18 cellular contexts compared by ENCODE assay signal in the genomic region with DNA sequence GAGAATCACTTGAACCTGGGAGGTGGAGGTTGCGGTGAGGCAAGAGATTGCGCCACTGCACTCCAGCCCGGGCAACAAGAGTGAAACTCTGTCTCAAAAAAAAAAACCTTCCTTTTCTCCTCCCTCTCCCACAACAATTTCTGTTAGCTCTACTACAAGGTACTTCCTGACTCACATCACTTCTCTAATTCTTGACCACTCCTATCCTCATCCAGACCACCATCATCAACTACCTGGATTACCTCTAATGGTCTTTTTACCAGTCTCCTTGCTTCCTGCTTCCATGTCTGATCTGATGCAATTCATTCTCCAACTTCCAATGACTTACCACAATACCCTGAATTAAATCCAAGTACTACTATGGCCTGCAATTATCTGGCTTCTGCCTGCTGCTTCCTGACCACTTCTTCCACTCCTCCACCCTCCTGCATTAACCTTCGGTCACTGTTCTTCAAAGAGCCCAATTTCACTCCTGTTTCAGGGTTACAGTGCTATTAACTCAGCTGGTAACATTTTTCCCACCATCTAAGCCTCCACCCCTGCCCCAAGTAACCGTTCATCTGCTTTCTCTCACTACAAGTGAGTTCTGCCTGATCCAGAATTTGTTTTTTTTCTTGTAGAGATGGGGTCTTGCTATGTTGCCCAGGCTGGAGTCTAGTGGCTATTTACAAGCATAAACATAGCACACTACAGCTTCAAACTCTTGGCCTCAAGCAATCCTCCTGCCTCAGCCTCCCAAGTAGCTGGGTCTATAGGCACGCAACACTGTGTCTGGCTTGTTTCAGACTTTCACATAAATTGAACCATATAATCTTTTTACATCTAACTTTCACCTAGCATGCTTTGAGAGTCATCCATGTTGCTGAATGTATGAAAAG. TPM values are rescaled to one million over a fixed set of nuclear protein-coding genes. Genes with fewer than 3 reads are reported as not detected.
A peak's percentile ranks its signal among the peaks of the same experiment; 100 is the strongest.
DNase-seq lines count a peak whose midpoint lies in the region; ATAC-seq, FAIRE-seq and TF ChIP-seq lines count a peak whose summit lies in the region.
"Had no signal": no experiment of that assay in that cellular context is flagged by ENCODE, and none has a peak within 500 bp of the region (broad histone marks: within the 10 kb centered on the region; RNA-seq: fewer than 3 reads in every experiment).

No MANE protein-coding gene starts in this region.

- POLR2A ChIA-PET in HepG2 (lab: Yijun Ruan, JAX) = no interaction called here
- POLR2A ChIA-PET in GM10248 (lab: Yijun Ruan, JAX) = no interaction called here

- 87% methylated on average over 5 of the region's 6 CpGs for WGBS in HepG2 (ENCODE audit: low lambda C conversion rate)
- WGBS in right lobe of liver (ENCODE audit: insufficient coverage, low coverage, low lambda C conversion rate, missing lambda C conversion rate) = 83% methylated on average over 6 of the region's 6 CpGs

- no peak for ATAC-seq in HepG2
- no peak for ATAC-seq in right lobe of liver
- ATAC-seq in activated naive CD8-positive, alpha-beta T cell treated with anti-CD3 and anti-CD28 coated beads, Interleukin-2, amount 50 U/mL, for 24 hours = no peak
- ATAC-seq in HG02678 (IDR thresholded peaks at IDR 0.05; ENCODE audit: unreplicated experiment) = no peak

- H3K4me3 Mint-ChIP-seq in activated naive CD8-positive, alpha-beta T cell treated with anti-CD3 and anti-CD28 coated beads, Interleukin-2, amount 50 U/mL, for 24 hours = no peak overlapping the region

- H2AFZ ChIP-seq in HepG2 (ENCODE audit: low read length) = no peak overlapping the region

- H3K27me3 Mint-ChIP-seq in activated naive CD8-positive, alpha-beta T cell treated with anti-CD3 and anti-CD28 coated beads, Interleukin-2, amount 50 U/mL, for 24 hours = no peaks in the 10 kb centered on the region

- H3K9ac ChIP-seq in HepG2 (ENCODE audit: insufficient read depth, low read depth, low read length) = no peak overlapping the region

- no peaks in the 10 kb centered on the region for H3K4me1 Mint-ChIP-seq in activated naive CD8-positive, alpha-beta T cell treated with anti-CD3 and anti-CD28 coated beads, Interleukin-2, amount 50 U/mL, for 24 hours

- H3K27ac ChIP-seq in HepG2 (ENCODE audit: extremely low read length, insufficient read depth, low read length) = no peak overlapping the region
- no peak overlapping the region for H3K27ac ChIP-seq in right lobe of liver
- H3K27ac ChIP-seq: cardiac muscle cell, esophagus muscularis mucosa, SJSA1, suprapubic skin had no signal

- no TSS peak for BruUV-seq in HepG2 (replicated peaks; lab: Mats Ljungman, UMichigan)

- H3K27me3 ChIP-seq in HepG2 (ENCODE audit: control insufficient read depth in 1 of 2, insufficient read depth in 2 of 2, low read length in 2 of 2) (no peaks in the 10 kb centered on the region), right lobe of liver (no peaks in the 10 kb centered on the region)
- H3K27me3 ChIP-seq: cardiac muscle cell, esophagus muscularis mucosa, SJSA1, suprapubic skin had no signal

- intact Hi-C loops in HepG2 (cut with micrococcal nuclease; ENCODE audit: unreplicated experiment) = no loop called here
- intact Hi-C loops in right lobe of liver (cut with DNase I) = no loop called here

- no peaks in the 10 kb centered on the region for H4K20me1 ChIP-seq in HepG2 (ENCODE audit: insufficient read depth, low read length)

- H3K9me3 Mint-ChIP-seq in activated naive CD8-positive, alpha-beta T cell treated with anti-CD3 and anti-CD28 coated beads, Interleukin-2, amount 50 U/mL, for 24 hours = no peaks in the 10 kb centered on the region

- no peaks in the 10 kb centered on the region for H3K9me3 ChIP-seq in HepG2 (ENCODE audit: low read length)
- no peaks in the 10 kb centered on the region for H3K9me3 ChIP-seq in right lobe of liver
- H3K9me3 ChIP-seq: esophagus muscularis mucosa, SJSA1, suprapubic skin had no signal

- DNase-seq in HepG2 (ENCODE audit: low spot score) (no peak), right lobe of liver (no peak), NOMO-1 (lab: John Stamatoyannopoulos, UW; ENCODE audit: unreplicated experiment in 2 of 2) (peak; percentile 1 to 25), GM10248 (ENCODE audit: extremely low spot score) (no peak), NCI-H82 (lab: John Stamatoyannopoulos, UW) (no peak), NCI-H345 (lab: John Stamatoyannopoulos, UW) (no peak)
- no peak for DNase-seq in activated naive CD8-positive, alpha-beta T cell treated with anti-CD3 and anti-CD28 coated beads, Interleukin-2, amount 50 U/mL, for 24 hours
- DNase-seq: activated gamma-delta T cell; NCI-H187 treated with DMSO at 0.1 percent for 48 hours; NCI-H510A; OCI-M1; stimulated activated CD4-positive, alpha-beta T cell treated with anti-CD3 and anti-CD28 coated beads, Interleukin-2, amount 100 ng/mL, for 48 hours had no signal

- H3K27ac Mint-ChIP-seq in activated naive CD8-positive, alpha-beta T cell treated with anti-CD3 and anti-CD28 coated beads, Interleukin-2, amount 50 U/mL, for 24 hours = peak overlapping the region; percentile 2

- TF ChIP-seq RAD21 in HepG2 (CRISPR knock-in tag; IDR thresholded peaks at IDR 0.05) = no peak

- FAIRE-seq in HepG2 (lab: Jason Lieb, UNC) = no peak
- FAIRE-seq: TTC549 had no signal

- H3K4me1 ChIP-seq in HepG2 (ENCODE audit: insufficient read depth, low read length) (no peaks in the 10 kb centered on the region), right lobe of liver (no peaks in the 10 kb centered on the region)
- H3K4me1 ChIP-seq: esophagus muscularis mucosa, SJSA1, suprapubic skin had no signal

- TF ChIP-seq CTCF in HepG2 (CRISPR knock-in tag; IDR thresholded peaks at IDR 0.05) (no peak), right lobe of liver (IDR thresholded peaks at IDR 0.05) (no peak), GM10248 (IDR thresholded peaks at IDR 0.05; ENCODE audit: control extremely low read depth, extremely low read depth, low read depth, missing control alignments) (no peak)

- in situ Hi-C loops in HepG2 (cut with HindIII; ENCODE audit: extremely low pct_ligation_motif_present, low pct_unique_long_range_greater_than_20kb) = no loop called here

- H3K4me2 ChIP-seq in HepG2 (ENCODE audit: low read depth, low read length) = no peak overlapping the region

- CTCF ChIA-PET in HepG2 (lab: Yijun Ruan, JAX; ENCODE audit: low intra/inter-chr PET ratio, low total read pairs) (no interaction called here), GM10248 (lab: Yijun Ruan, JAX) (no interaction called here)

- H3K36me3 ChIP-seq in HepG2 (replicated peaks in 1 of 2; ENCODE audit: control insufficient read depth in 1 of 2, insufficient read depth in 2 of 2, low read length in 2 of 2) (peaks cover 10 to 32% of the 10 kb centered on the region in 2 experiments; a peak in 4 of 5 replicates), right lobe of liver (peaks cover 0 to 20% (median 7%) of the 10 kb centered on the region in 4 donors)

- TF ChIP-seq EP300 in HepG2 (IDR thresholded peaks at IDR 0.05; ENCODE audit: low read depth in 2 of 2, low read length in 2 of 2) = no peak
- TF ChIP-seq EP300 in HepG2 (CRISPR knock-in tag; IDR thresholded peaks at IDR 0.05; ENCODE audit: borderline replicate concordance) = no peak

- TF ChIP-seq POLR2A in HepG2 (IDR thresholded peaks at IDR 0.05; ENCODE audit: insufficient read depth in 1 of 2, low read depth in 2 of 2, low read length in 2 of 2) (no peak), right lobe of liver (IDR thresholded peaks at IDR 0.05) (no peak)

- peaks cover 46% of the 10 kb centered on the region for H3K36me3 Mint-ChIP-seq in activated naive CD8-positive, alpha-beta T cell treated with anti-CD3 and anti-CD28 coated beads, Interleukin-2, amount 50 U/mL, for 24 hours (ENCODE audit: low read depth)

- H3K4me3 ChIP-seq in HepG2 (replicated peaks in 1 of 3; ENCODE audit: insufficient read depth in 1 of 3, low read depth in 2 of 3, low read length in 3 of 3) = no peak overlapping the region
- H3K4me3 ChIP-seq in right lobe of liver = no peak overlapping the region
- H3K4me3 ChIP-seq: cardiac muscle cell, esophagus muscularis mucosa, SJSA1, suprapubic skin had no signal

- H3K79me2 ChIP-seq in HepG2 (ENCODE audit: insufficient read depth, low read length) = no peaks in the 10 kb centered on the region

TF ChIP-seq in HepG2, 621 proteins besides CTCF, POLR2A, EP300 and RAD21:
- peak; percentile 70 for TF ChIP-seq ZNF121 (CRISPR knock-in tag; IDR thresholded peaks at IDR 0.05)
- TF ChIP-seq JARID2 (CRISPR knock-in tag; IDR thresholded peaks at IDR 0.05; ENCODE audit: insufficient replicate concordance) = no peak

RNA-seq across cellular contexts. Expression of a gene that starts 27.8 kb away (rescaled TPM):
- total RNA-seq in HepG2 (2016; rRNA removed; fragmentation: Illumina TruSeq; extraction: Trizol) (14.3 and 23.3 TPM in 2 replicates), right lobe of liver (10 to 100 TPM in 2 of 6 experiments, 1 to 10 TPM in 4; 8.2 to 11.6 (median 9.5) TPM)
- 4.8 and 5.0 TPM in 2 replicates for total RNA-seq in HepG2 (2016; cell fraction: cytosol; rRNA removed; fragmentation: Illumina TruSeq; extraction: Trizol; ENCODE audit: low read depth)
- total RNA-seq in HepG2 (2016; cell fraction: insoluble cytoplasmic fraction; rRNA removed; fragmentation: Illumina TruSeq; extraction: Trizol) = 13.7 and 21.8 TPM in 2 replicates
- 6.6 and 6.7 TPM in 2 replicates for total RNA-seq in HepG2 (2016; cell fraction: membrane; rRNA removed; fragmentation: Illumina TruSeq; extraction: Trizol)
- 16.2 and 17.2 TPM in 2 replicates for total RNA-seq in HepG2 (2016; cell fraction: nucleus; rRNA removed; fragmentation: Illumina TruSeq; extraction: Trizol)
- 7.5 and 7.7 TPM in 2 replicates for polyA plus RNA-seq in HepG2 (2011; rRNA removed)
- 5.0 and 6.2 TPM in 2 replicates for polyA plus RNA-seq in HepG2 (2011; cell fraction: cytosol; rRNA removed)
- polyA plus RNA-seq in HepG2 (2011; cell fraction: nucleus; rRNA removed) = 14.1 and 15.6 TPM in 2 replicates
- polyA plus RNA-seq in HepG2 (2012) = 11.2 and 12.3 TPM in 2 replicates
- polyA plus RNA-seq in HepG2 (2016; cell fraction: cytosol; fragmentation: Illumina TruSeq; extraction: Trizol; ENCODE audit: low read depth) = 0.66 and 0.68 TPM in 2 replicates
- 15.7 and 17.6 TPM in 2 replicates for polyA plus RNA-seq in HepG2 (2016; cell fraction: insoluble cytoplasmic fraction; fragmentation: Illumina TruSeq; extraction: Trizol; ENCODE audit: low read depth)
- 2.2 and 2.3 TPM in 2 replicates for polyA plus RNA-seq in HepG2 (2016; cell fraction: membrane; fragmentation: Illumina TruSeq; extraction: Trizol; ENCODE audit: low read depth)
- polyA plus RNA-seq in HepG2 (2016; cell fraction: nucleus; fragmentation: Illumina TruSeq; extraction: Trizol; ENCODE audit: insufficient read depth, low read depth) = 26.5 and 28.6 TPM in 2 replicates
- polyA minus RNA-seq in HepG2 (2011; rRNA and poly(A)+ RNA removed; ENCODE audit: low replicate concordance) = 23.4 and 48.5 TPM in 2 replicates
- polyA minus RNA-seq in HepG2 (2011; cell fraction: cytosol; rRNA and poly(A)+ RNA removed) = 10.9 and 11.4 TPM in 2 replicates
- 14.0 and 16.2 TPM in 2 replicates for polyA minus RNA-seq in HepG2 (2011; cell fraction: nucleus; rRNA and poly(A)+ RNA removed)

Comparison
In these comparisons a context has a peak if more than half of its experiments do, and no peak if none do; other contexts are left out.
1. DNase-seq: peak in NOMO-1 (2 of 2); none in HepG2 (single experiment), right lobe of liver (0 of 3), activated naive CD8-positive, alpha-beta T cell treated with anti-CD3 and anti-CD28 coated beads, Interleukin-2, amount 50 U/mL, for 24 hours (single experiment), GM10248 (single experiment), NCI-H82 (single experiment) and NCI-H345 (single experiment).